Comparison of ENCODE assay signal across 1 cellular context in genomic region chr11:75706260-75706729, GRCh38.
TF ChIP-seq lines count a peak whose summit lies in the region.

No MANE protein-coding gene starts in this region.

TF ChIP-seq in IMR-90, 13 proteins besides CTCF, POLR2A, EP300 and RAD21:
- no peak for TF ChIP-seq CHD1 (IDR thresholded peaks at IDR 0.05; ENCODE audit: low read depth, low read length)
- TF ChIP-seq RCOR1 (IDR thresholded peaks at IDR 0.05; ENCODE audit: insufficient replicate concordance, low read length) = no peak
- TF ChIP-seq SMC3 (IDR thresholded peaks at IDR 0.05; ENCODE audit: low read depth, low read length) = peak; percentile 63
- TF ChIP-seq MAFK (IDR thresholded peaks at IDR 0.05; ENCODE audit: low read depth, low read length) = no peak
- TF ChIP-seq FOS (IDR thresholded peaks at IDR 0.05; ENCODE audit: low read depth, low read length) = no peak
- peak; percentile 67; the same call in 1 of the 2 replicates for TF ChIP-seq MAZ (IDR thresholded peaks at IDR 0.05; ENCODE audit: borderline replicate concordance, low read depth, low read length)
- no peak for TF ChIP-seq NFE2L2 (IDR thresholded peaks at IDR 0.05; ENCODE audit: low read depth, low read length)
- TF ChIP-seq BHLHE40 (IDR thresholded peaks at IDR 0.05; ENCODE audit: low read depth, low read length) = no peak
- TF ChIP-seq CEBPB (IDR thresholded peaks at IDR 0.05; ENCODE audit: low read depth, low read length) = no peak
- no peak for TF ChIP-seq USF2 (IDR thresholded peaks at IDR 0.05; ENCODE audit: low read depth, low read length)
